10 cellular contexts compared by ENCODE assay signal in the genomic region with DNA sequence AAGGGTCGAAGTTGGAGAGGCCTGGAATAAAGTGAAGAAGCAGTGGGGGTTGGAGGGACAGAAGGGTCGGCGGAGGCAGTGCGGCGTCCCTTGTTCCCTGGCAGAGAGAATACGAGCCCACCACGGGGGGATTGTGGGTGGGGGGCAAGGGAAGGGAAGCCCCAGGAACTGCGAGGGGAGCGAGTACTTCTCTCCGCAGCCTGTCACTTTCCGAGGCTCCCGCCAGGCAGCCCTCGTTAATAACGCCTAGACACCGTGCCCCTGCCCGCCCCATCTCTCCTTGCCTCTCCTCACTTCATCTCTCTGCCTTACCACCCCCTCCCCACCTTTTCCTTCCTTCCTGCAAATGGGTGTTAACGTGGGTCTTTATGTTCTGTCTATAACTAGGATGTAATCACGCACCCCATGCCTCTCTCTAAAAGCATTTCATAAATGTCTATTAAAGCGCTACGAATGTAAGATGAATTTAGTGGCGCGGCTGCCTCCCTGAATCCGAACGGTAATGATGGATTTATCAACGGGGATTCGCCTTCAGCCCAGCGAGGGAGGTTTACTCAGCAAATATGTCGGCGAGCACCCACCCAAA. TPM values are rescaled to one million over a fixed set of nuclear protein-coding genes. Genes with fewer than 3 reads are reported as not detected.
DNase-seq lines count a peak whose midpoint lies in the region; ATAC-seq and TF ChIP-seq lines count a peak whose summit lies in the region.
"Had no signal": no experiment of that assay in that cellular context is flagged by ENCODE, and none has a peak within 500 bp of the region (broad histone marks: within the 10 kb centered on the region; RNA-seq: fewer than 3 reads in every experiment).

No MANE protein-coding gene starts in this region.

- intact Hi-C loops in activated T-helper 1 cell treated with anti-CD3 and anti-CD28 coated beads, Interleukin-12 subunit alpha, Interleukin-12 subunit beta, Interleukin-2, Interleukin-4 antibody, amounts not matched to agents 30 ng/mL and 10 ng/mL and 1 ng/mL, durations not matched to agents 14 hours and 24 hours and 36 hours (cut with micrococcal nuclease), result no loop called here
- intact Hi-C loops in posterior vena cava (cut with DNase I), result loop anchor here (10.0 kb wide), 3 partner anchors 729 to 1169 kb away; no protein-coding TSS in a partner anchor

- H3K36me3 ChIP-seq in right atrium auricular region (no peaks in the 10 kb centered on the region), Karpas-422 (ENCODE audit: insufficient read depth, low read length) (no peaks in the 10 kb centered on the region)

- H3K4me2 ChIP-seq in Karpas-422 (ENCODE audit: low read depth, low read length, poor library complexity, severe bottlenecking), result no peak overlapping the region

- ATAC-seq in GM18858 (IDR thresholded peaks at IDR 0.05; ENCODE audit: unreplicated experiment) (no peak), HG02840 (IDR thresholded peaks at IDR 0.05; ENCODE audit: low FRiP score, unreplicated experiment) (no peak)
- ATAC-seq: stimulated activated effector memory CD8-positive, alpha-beta T cell treated with anti-CD3 and anti-CD28 coated beads, Interleukin-12 subunit alpha, Interleukin-12 subunit beta, amount 100 ng/mL, for 72 hours had no signal

- H3K27ac ChIP-seq in AG04450 (ENCODE audit: low read depth, low read length) (peak overlapping the region; percentile 88), right atrium auricular region (peak overlapping the region; percentile 95 to 97), Karpas-422 (ENCODE audit: low read length) (no peak overlapping the region)

- H3K4me3 Mint-ChIP-seq in activated T-helper 1 cell treated with anti-CD3 and anti-CD28 coated beads, Interleukin-12 subunit alpha, Interleukin-12 subunit beta, Interleukin-2, Interleukin-4 antibody, amounts not matched to agents 30 ng/mL and 10 ng/mL and 1 ng/mL, durations not matched to agents 14 hours and 24 hours and 36 hours, result no peak overlapping the region
- H3K4me3 Mint-ChIP-seq: stimulated activated effector memory CD8-positive, alpha-beta T cell treated with anti-CD3 and anti-CD28 coated beads, Interleukin-12 subunit alpha, Interleukin-12 subunit beta, amount 100 ng/mL, for 72 hours had no signal

- H3K27me3 ChIP-seq in AG04450 (ENCODE audit: control insufficient read depth, insufficient read depth, low read length), result no peaks in the 10 kb centered on the region
- no peaks in the 10 kb centered on the region for H3K27me3 ChIP-seq in right atrium auricular region
- no peaks in the 10 kb centered on the region for H3K27me3 ChIP-seq in Karpas-422 (ENCODE audit: low read length)

- peaks cover 4% of the 10 kb centered on the region for H3K4me1 Mint-ChIP-seq in activated T-helper 1 cell treated with anti-CD3 and anti-CD28 coated beads, Interleukin-12 subunit alpha, Interleukin-12 subunit beta, Interleukin-2, Interleukin-4 antibody, amounts not matched to agents 30 ng/mL and 10 ng/mL and 1 ng/mL, durations not matched to agents 14 hours and 24 hours and 36 hours (ENCODE audit: low read depth)
- H3K4me1 Mint-ChIP-seq: stimulated activated effector memory CD8-positive, alpha-beta T cell treated with anti-CD3 and anti-CD28 coated beads, Interleukin-12 subunit alpha, Interleukin-12 subunit beta, amount 100 ng/mL, for 72 hours had no signal

- no peaks in the 10 kb centered on the region for H3K79me2 ChIP-seq in Karpas-422 (ENCODE audit: low read length)

- H3K9me3 ChIP-seq in AG04450 (ENCODE audit: control insufficient read depth, insufficient read depth, low read length) (no peaks in the 10 kb centered on the region), right atrium auricular region (no peaks in the 10 kb centered on the region), Karpas-422 (ENCODE audit: low read length) (peaks cover 18% of the 10 kb centered on the region)

- no peak overlapping the region for H2AFZ ChIP-seq in Karpas-422 (ENCODE audit: low read length)

- POLR2A ChIA-PET in AG04450 (lab: Yijun Ruan, JAX), result interaction anchor here (0.7 to 1.6 kb wide), 4 partner anchors 9 to 586 kb away, joined by 4 to 11 read pairs (median 4); no protein-coding TSS in a partner anchor

- H3K27me3 Mint-ChIP-seq in activated T-helper 1 cell treated with anti-CD3 and anti-CD28 coated beads, Interleukin-12 subunit alpha, Interleukin-12 subunit beta, Interleukin-2, Interleukin-4 antibody, amounts not matched to agents 30 ng/mL and 10 ng/mL and 1 ng/mL, durations not matched to agents 14 hours and 24 hours and 36 hours (ENCODE audit: insufficient read depth), result peaks cover 88% of the 10 kb centered on the region

- peaks cover 5% of the 10 kb centered on the region for H3K36me3 Mint-ChIP-seq in activated T-helper 1 cell treated with anti-CD3 and anti-CD28 coated beads, Interleukin-12 subunit alpha, Interleukin-12 subunit beta, Interleukin-2, Interleukin-4 antibody, amounts not matched to agents 30 ng/mL and 10 ng/mL and 1 ng/mL, durations not matched to agents 14 hours and 24 hours and 36 hours (ENCODE audit: low read depth)
- H3K36me3 Mint-ChIP-seq: stimulated activated effector memory CD8-positive, alpha-beta T cell treated with anti-CD3 and anti-CD28 coated beads, Interleukin-12 subunit alpha, Interleukin-12 subunit beta, amount 100 ng/mL, for 72 hours had no signal

- CTCF ChIA-PET in AG04450 (lab: Charles Lee), result interaction anchor here (0.9 to 4.7 kb wide), 3 partner anchors 16 to 1084 kb away, joined by 3 to 24 read pairs (median 8); no protein-coding TSS in a partner anchor

- DNase-seq in AG04450 (ENCODE audit: low read depth, low spot score), result no peak
- DNase-seq in activated T-helper 1 cell treated with anti-CD3 and anti-CD28 coated beads, Interleukin-12 subunit alpha, Interleukin-12 subunit beta, Interleukin-2, Interleukin-4 antibody, amounts not matched to agents 30 ng/mL and 10 ng/mL and 1 ng/mL, durations not matched to agents 14 hours and 24 hours and 36 hours (ENCODE audit: low spot score), result no peak
- no peak for DNase-seq in right atrium auricular region (ENCODE audit: low spot score)
- peak; percentile 74 for DNase-seq in posterior vena cava (ENCODE audit: low spot score)
- DNase-seq in Karpas-422, result no peak
- no peak for DNase-seq in activated CD4-positive, alpha-beta T cell treated with anti-CD3 and anti-CD28 coated beads, Interleukin-2, amount 50 U/mL, for 48 hours
- DNase-seq: NCI-H2227 treated with DMSO at 0.1 percent for 48 hours had no signal

- no peaks in the 10 kb centered on the region for H3K9me2 ChIP-seq in Karpas-422 (replicated peaks; ENCODE audit: insufficient read depth, low read length)

- no peaks in the 10 kb centered on the region for H4K20me1 ChIP-seq in Karpas-422 (ENCODE audit: insufficient read depth, low read depth, low read length)

- peak overlapping the region; percentile 75 for H3K4me3 ChIP-seq in AG04450 (ENCODE audit: low read depth, low read length)
- H3K4me3 ChIP-seq in right atrium auricular region, result peak overlapping the region; percentile 16 to 70
- no peak overlapping the region for H3K4me3 ChIP-seq in Karpas-422 (ENCODE audit: low read length)

- H3K9me3 Mint-ChIP-seq in activated T-helper 1 cell treated with anti-CD3 and anti-CD28 coated beads, Interleukin-12 subunit alpha, Interleukin-12 subunit beta, Interleukin-2, Interleukin-4 antibody, amounts not matched to agents 30 ng/mL and 10 ng/mL and 1 ng/mL, durations not matched to agents 14 hours and 24 hours and 36 hours, result no peaks in the 10 kb centered on the region

- peaks cover 0 to 52% of the 10 kb centered on the region in 2 donors for H3K4me1 ChIP-seq in right atrium auricular region
- H3K4me1 ChIP-seq in Karpas-422 (ENCODE audit: low read length), result no peaks in the 10 kb centered on the region

- no peak overlapping the region for H3K9ac ChIP-seq in Karpas-422 (ENCODE audit: low read length)

- TF ChIP-seq CTCF in AG04450 (IDR thresholded peaks at IDR 0.05; ENCODE audit: low read depth, low read length), result 0 out of 2 replicates have a peak, but pooled peaks have one; percentile 0
- TF ChIP-seq CTCF in right atrium auricular region (IDR thresholded peaks at IDR 0.05), result no peak

- peak overlapping the region; percentile 48 for H3K27ac Mint-ChIP-seq in activated T-helper 1 cell treated with anti-CD3 and anti-CD28 coated beads, Interleukin-12 subunit alpha, Interleukin-12 subunit beta, Interleukin-2, Interleukin-4 antibody, amounts not matched to agents 30 ng/mL and 10 ng/mL and 1 ng/mL, durations not matched to agents 14 hours and 24 hours and 36 hours
- H3K27ac Mint-ChIP-seq: stimulated activated effector memory CD8-positive, alpha-beta T cell treated with anti-CD3 and anti-CD28 coated beads, Interleukin-12 subunit alpha, Interleukin-12 subunit beta, amount 100 ng/mL, for 72 hours had no signal

RNA-seq across cellular contexts. Expression of gene NR2F2, which starts 13.7 kb away (rescaled TPM):
- 63.1 and 66.9 TPM in 2 replicates for polyA plus RNA-seq in AG04450 (2011; rRNA removed)
- polyA minus RNA-seq in AG04450 (2011; rRNA and poly(A)+ RNA removed), result 36.8 and 72.5 TPM in 2 replicates
- total RNA-seq in activated T-helper 1 cell treated with anti-CD3 and anti-CD28 coated beads, Interleukin-12 subunit alpha, Interleukin-12 subunit beta, Interleukin-2, Interleukin-4 antibody, amounts not matched to agents 30 ng/mL and 10 ng/mL and 1 ng/mL, durations not matched to agents 14 hours and 24 hours and 36 hours, result not detected in 2 replicates
- total RNA-seq in right atrium auricular region (10 to 100 TPM; 25.0 to 26.7 TPM), posterior vena cava (100 to 1,000 TPM; 208 to 213 TPM)
- not detected in 2 replicates for total RNA-seq in Karpas-422 (2014; rRNA removed; shearing (Covaris generic); ENCODE audit: low replicate concordance)

Comparison
In these comparisons a context has a peak if more than half of its experiments do, and no peak if none do; other contexts are left out.
1. RNA of gene NR2F2, which starts 13.7 kb away (total RNA-seq): 208 to 213 TPM in posterior vena cava and 25.0 to 26.7 TPM in right atrium auricular region; not detected in activated T-helper 1 cell treated with anti-CD3 and anti-CD28 coated beads, Interleukin-12 subunit alpha, Interleukin-12 subunit beta, Interleukin-2, Interleukin-4 antibody, amounts not matched to agents 30 ng/mL and 10 ng/mL and 1 ng/mL, durations not matched to agents 14 hours and 24 hours and 36 hours and not detected in Karpas-422; every median in the first group is over 10 times any median in the second.